Comparison of ENCODE assay signal across 9 cellular contexts in genomic region chr6:30037182-30037788, GRCh38.
DNase-seq lines count a peak whose midpoint lies in the region; ATAC-seq, FAIRE-seq and TF ChIP-seq lines count a peak whose summit lies in the region.
"Had no signal": no experiment of that assay in that cellular context is flagged by ENCODE, and none has a peak within 500 bp of the region (broad histone marks: within the 10 kb centered on the region; RNA-seq: fewer than 3 reads in every experiment).

No MANE protein-coding gene starts in this region.

- peak; percentile 33 for DNase-seq in GM20000 (ENCODE audit: low spot score)
- DNase-seq in SKM-1 (lab: John Stamatoyannopoulos, UW; ENCODE audit: unreplicated experiment): peak; percentile 29
- peak; percentile 12 for DNase-seq in foreskin melanocyte
- no peak for DNase-seq in middle frontal gyrus (ENCODE audit: extremely low spot score, low spot score)
- DNase-seq in DMS153 treated with DMSO at 0.1 percent for 48 hours (lab: John Stamatoyannopoulos, UW; ENCODE audit: unreplicated experiment): no peak
- DNase-seq in effector CD8-positive, alpha-beta T cell (lab: John Stamatoyannopoulos, UW): no peak
- DNase-seq: psoas muscle had no signal

- peak; percentile 13 for TF ChIP-seq CTCF in GM20000 (IDR thresholded peaks at IDR 0.05; ENCODE audit: extremely low read depth, missing control alignments)

- no peak for ATAC-seq in HG03342 (IDR thresholded peaks at IDR 0.05; ENCODE audit: unreplicated experiment)
- ATAC-seq: psoas muscle had no signal

- FAIRE-seq in A204.1 (lab: Jason Lieb, UNC): peak; percentile 78

Comparison
In these comparisons a context has a peak if more than half of its experiments do, and no peak if none do; other contexts are left out.
1. DNase-seq: peak in GM20000 (single experiment), SKM-1 (single experiment) and foreskin melanocyte (single experiment); none in middle frontal gyrus (single experiment), DMS153 treated with DMSO at 0.1 percent for 48 hours (single experiment) and effector CD8-positive, alpha-beta T cell (single experiment).